Comparison of ENCODE assay signal across 13 cellular contexts in genomic region chr9:83714316-83714715, GRCh38. TPM values are rescaled to one million over a fixed set of nuclear protein-coding genes. Genes with fewer than 3 reads are reported as not detected.
DNase-seq lines count a peak whose midpoint lies in the region; ATAC-seq, FAIRE-seq and TF ChIP-seq lines count a peak whose summit lies in the region.
"Had no signal": no experiment of that assay in that cellular context is flagged by ENCODE, and none has a peak within 500 bp of the region (broad histone marks: within the 10 kb centered on the region; RNA-seq: fewer than 3 reads in every experiment).

No MANE protein-coding gene starts in this region.

- H4K20me1 ChIP-seq in Karpas-422 (ENCODE audit: insufficient read depth, low read depth, low read length) = no peaks in the 10 kb centered on the region

- FAIRE-seq in bronchial epithelial cell (lab: Jason Lieb, UNC) = no peak
- FAIRE-seq: H1, kidney, TTC549 had no signal

- no peaks in the 10 kb centered on the region for H3K9me3 Mint-ChIP-seq in activated CD8-positive, alpha-beta memory T cell treated with anti-CD3 and anti-CD28 coated beads, Interleukin-2, amount 10 ng/mL, durations not matched to agents 7 days and 5 days (ENCODE audit: low read depth)

- no peak for DNase-seq in activated CD8-positive, alpha-beta memory T cell treated with anti-CD3 and anti-CD28 coated beads, Interleukin-2, amount 10 ng/mL, durations not matched to agents 7 days and 5 days
- DNase-seq in activated CD8-positive, alpha-beta memory T cell treated with anti-CD3 and anti-CD28 coated beads, Interleukin-2, amount 50 U/mL, for 48 hours = no peak
- DNase-seq in Karpas-422 (peak; percentile 81), bronchial epithelial cell (ENCODE audit: low read depth) (no peak), spleen (no peak), stomach (no peak), HCEC 1CT (no peak)
- DNase-seq: kidney, NCI-H2081 had no signal

- no peak for TF ChIP-seq EP300 in stomach (IDR thresholded peaks at IDR 0.05)

- H3K4me1 Mint-ChIP-seq in activated CD8-positive, alpha-beta memory T cell treated with anti-CD3 and anti-CD28 coated beads, Interleukin-2, amount 10 ng/mL, durations not matched to agents 7 days and 5 days = peaks cover 2% of the 10 kb centered on the region

- H3K4me2 ChIP-seq in Karpas-422 (ENCODE audit: low read depth, low read length, poor library complexity, severe bottlenecking) = peak overlapping the region; percentile 37

- no peak overlapping the region for H3K27ac Mint-ChIP-seq in activated CD8-positive, alpha-beta memory T cell treated with anti-CD3 and anti-CD28 coated beads, Interleukin-2, amount 10 ng/mL, durations not matched to agents 7 days and 5 days

- H3K9me2 ChIP-seq in Karpas-422 (replicated peaks; ENCODE audit: insufficient read depth, low read length) = no peaks in the 10 kb centered on the region

- H3K36me3 Mint-ChIP-seq in activated CD8-positive, alpha-beta memory T cell treated with anti-CD3 and anti-CD28 coated beads, Interleukin-2, amount 10 ng/mL, durations not matched to agents 7 days and 5 days = no peaks in the 10 kb centered on the region
- H3K36me3 Mint-ChIP-seq: CD4-positive, alpha-beta memory T cell had no signal

- no peak for TF ChIP-seq POLR2A in spleen (IDR thresholded peaks at IDR 0.05)
- TF ChIP-seq POLR2A in stomach (IDR thresholded peaks at IDR 0.05) = no peak

- TF ChIP-seq CTCF in bronchial epithelial cell (IDR thresholded peaks at IDR 0.05; ENCODE audit: insufficient read depth, low read length, severe bottlenecking) (peak; percentile 4), spleen (IDR thresholded peaks at IDR 0.05 in 8 of 11, conservative IDR thresholded peaks at IDR 0.05 in 3 of 11) (peak in 6 of 11 experiments; percentile 16 to 29 (median 25)), stomach (IDR thresholded peaks at IDR 0.05) (peak in 2 of 7 experiments; percentile 8 to 31)

- no peaks in the 10 kb centered on the region for H3K36me3 ChIP-seq in Karpas-422 (ENCODE audit: insufficient read depth, low read length)
- H3K36me3 ChIP-seq in bronchial epithelial cell (ENCODE audit: control insufficient read depth, insufficient read depth, low read length) = no peaks in the 10 kb centered on the region
- no peaks in the 10 kb centered on the region for H3K36me3 ChIP-seq in spleen
- peaks cover 0 to 9% (median 0%) of the 10 kb centered on the region in 4 donors for H3K36me3 ChIP-seq in stomach

- 44 to 54% (median 48%) methylated on average over 3 of the region's 3 CpGs for WGBS in spleen, 5 donors
- WGBS in stomach, 5 donors = 58 to 81% (median 75%) methylated on average over 3 of the region's 3 CpGs

- H3K27ac ChIP-seq in Karpas-422 (ENCODE audit: low read length) (no peak overlapping the region), spleen (no peak overlapping the region), stomach (no peak overlapping the region)

- H3K9me3 ChIP-seq in Karpas-422 (ENCODE audit: low read length) (no peaks in the 10 kb centered on the region), spleen (peaks cover 0 to 8% (median 0%) of the 10 kb centered on the region in 8 donors), stomach (peaks cover 0 to 7% (median 2%) of the 10 kb centered on the region in 4 donors)

- H3K4me1 ChIP-seq in Karpas-422 (ENCODE audit: low read length) (peaks cover 14% of the 10 kb centered on the region), spleen (peaks cover 0 to 7% (median 0%) of the 10 kb centered on the region in 6 donors), stomach (no peaks in the 10 kb centered on the region)

- H3K27me3 ChIP-seq in Karpas-422 (ENCODE audit: low read length) (no peaks in the 10 kb centered on the region), bronchial epithelial cell (ENCODE audit: control insufficient read depth, insufficient read depth, low read length) (no peaks in the 10 kb centered on the region), spleen (replicated peaks in 1 of 7) (no peaks in the 10 kb centered on the region), stomach (no peaks in the 10 kb centered on the region)

- H3K9ac ChIP-seq in Karpas-422 (ENCODE audit: low read length) = no peak overlapping the region

- peak; percentile 27 for ATAC-seq in activated CD8-positive, alpha-beta memory T cell treated with anti-CD3 and anti-CD28 coated beads, Interleukin-2, amount 10 ng/mL, durations not matched to agents 7 days and 5 days
- ATAC-seq in HG03521 (IDR thresholded peaks at IDR 0.05; ENCODE audit: unreplicated experiment) = no peak

- H3K27me3 Mint-ChIP-seq in activated CD8-positive, alpha-beta memory T cell treated with anti-CD3 and anti-CD28 coated beads, Interleukin-2, amount 10 ng/mL, durations not matched to agents 7 days and 5 days = no peaks in the 10 kb centered on the region
- H3K27me3 Mint-ChIP-seq: CD4-positive, alpha-beta memory T cell had no signal

- intact Hi-C loops in spleen (cut with DNase I; ENCODE audit: low total_unique reads) = no loop called here
- intact Hi-C loops in stomach (cut with DNase I; ENCODE audit: low total_unique reads) = no loop called here

- CTCF ChIA-PET in activated CD8-positive, alpha-beta memory T cell treated with anti-CD3 and anti-CD28 coated beads, Interleukin-2, amount 10 ng/mL, durations not matched to agents 7 days and 5 days (lab: Charles Lee) = interaction anchor here (1.5 kb wide), 1 partner anchor 94 kb away, joined by 3 read pairs; no protein-coding TSS in a partner anchor

- H3K4me3 Mint-ChIP-seq in activated CD8-positive, alpha-beta memory T cell treated with anti-CD3 and anti-CD28 coated beads, Interleukin-2, amount 10 ng/mL, durations not matched to agents 7 days and 5 days = no peak overlapping the region
- H3K4me3 Mint-ChIP-seq: CD4-positive, alpha-beta memory T cell had no signal

- H2AFZ ChIP-seq in Karpas-422 (ENCODE audit: low read length) = peak overlapping the region; percentile 22; the same call in 1 of the 2 replicates

- peak overlapping the region; percentile 2; the same call in 1 of the 2 replicates for H3K4me3 ChIP-seq in Karpas-422 (ENCODE audit: low read length)
- H3K4me3 ChIP-seq in bronchial epithelial cell (ENCODE audit: low read depth, low read length) = no peak overlapping the region
- H3K4me3 ChIP-seq in spleen = no peak overlapping the region
- no peak overlapping the region for H3K4me3 ChIP-seq in stomach

- no peaks in the 10 kb centered on the region for H3K79me2 ChIP-seq in Karpas-422 (ENCODE audit: low read length)

RNA-seq across cellular contexts. Expression of gene UBQLN1, which starts 6.6 kb away (rescaled TPM):
- total RNA-seq in activated CD8-positive, alpha-beta memory T cell treated with anti-CD3 and anti-CD28 coated beads, Interleukin-2, amount 10 ng/mL, durations not matched to agents 7 days and 5 days = 10 to 100 TPM; 90.3 to 100.0 TPM
- total RNA-seq in Karpas-422 (2014; rRNA removed; shearing (Covaris generic); ENCODE audit: low replicate concordance) = 75.9 and 118 TPM in 2 replicates
- 96.4 and 124 TPM in 2 replicates for total RNA-seq in bronchial epithelial cell
- 10 to 100 TPM; 79.3 to 93.4 (median 84.7) TPM for total RNA-seq in spleen
- 10 to 100 TPM; 19.9 to 33.0 (median 24.6) TPM for polyA plus RNA-seq in spleen
- total RNA-seq in stomach = 100 to 1,000 TPM in 2 of 5 donors, 10 to 100 TPM in 3; 68.3 to 124 (median 91.6) TPM
- 10 to 100 TPM; 24.5 to 34.5 (median 27.1) TPM for polyA plus RNA-seq in stomach
